In genomic region chr2:99184811-99185210, GRCh38 we compare ENCODE assay signal across 25 cellular contexts.
"Had no signal": no experiment of that assay in that cellular context is flagged by ENCODE, and none has a peak within 500 bp of the region (broad histone marks: within the 10 kb centered on the region; RNA-seq: fewer than 3 reads in every experiment).

No MANE protein-coding gene starts in this region.

- H3K27me3 ChIP-seq: cardiac muscle cell had no signal

- H3K27ac Mint-ChIP-seq: activated CD4-positive, alpha-beta T cell treated with anti-CD3 and anti-CD28 coated beads, Interleukin-2, amount 10 ng/mL, durations not matched to agents 24 days and 14 days; activated CD8-positive, alpha-beta T cell treated with anti-CD3 and anti-CD28 coated beads for 36 hours; activated naive CD8-positive, alpha-beta T cell treated with anti-CD3 and anti-CD28 coated beads for 36 hours; activated T-cell treated with anti-CD3 and anti-CD28 coated beads, Interleukin-2, amount 50 U/mL, for 72 hours; activated T-helper 17 cell treated with anti-CD3 and anti-CD28 coated beads, Interleukin-2, amount 50 U/mL, for 72 hours had no signal

- H3K4me3 ChIP-seq: cardiac muscle cell had no signal

- ATAC-seq: activated CD8-positive, alpha-beta T cell treated with anti-CD3 and anti-CD28 coated beads for 36 hours; activated T-cell treated with anti-CD3 and anti-CD28 coated beads, Interleukin-2, amount 50 U/mL, for 72 hours; activated T-helper 17 cell treated with anti-CD3 and anti-CD28 coated beads, Interleukin-2, amount 50 U/mL, for 72 hours had no signal

- H3K27ac ChIP-seq: cardiac muscle cell had no signal

- H3K4me3 Mint-ChIP-seq: activated CD4-positive, alpha-beta T cell treated with anti-CD3 and anti-CD28 coated beads, Interleukin-2, amount 10 ng/mL, durations not matched to agents 24 days and 14 days; activated CD8-positive, alpha-beta T cell treated with anti-CD3 and anti-CD28 coated beads for 36 hours; activated naive CD8-positive, alpha-beta T cell treated with anti-CD3 and anti-CD28 coated beads for 36 hours; activated T-cell treated with anti-CD3 and anti-CD28 coated beads, Interleukin-2, amount 50 U/mL, for 72 hours; activated T-helper 17 cell treated with anti-CD3 and anti-CD28 coated beads, Interleukin-2, amount 50 U/mL, for 72 hours had no signal

- H3K9me3 Mint-ChIP-seq: activated CD4-positive, alpha-beta T cell treated with anti-CD3 and anti-CD28 coated beads, Interleukin-2, amount 10 ng/mL, durations not matched to agents 24 days and 14 days; activated CD8-positive, alpha-beta T cell treated with anti-CD3 and anti-CD28 coated beads for 36 hours; activated naive CD8-positive, alpha-beta T cell treated with anti-CD3 and anti-CD28 coated beads for 36 hours; activated T-cell treated with anti-CD3 and anti-CD28 coated beads, Interleukin-2, amount 50 U/mL, for 72 hours; activated T-helper 17 cell treated with anti-CD3 and anti-CD28 coated beads, Interleukin-2, amount 50 U/mL, for 72 hours had no signal

- DNase-seq: activated CD4-positive, alpha-beta T cell treated with anti-CD3 and anti-CD28 coated beads, Interleukin-2, amount 10 ng/mL, durations not matched to agents 24 days and 14 days; activated CD4-positive, alpha-beta T cell treated with anti-CD3 and anti-CD28 coated beads, Interleukin-2, amount 50 U/mL, for 4 hours; activated CD8-positive, alpha-beta T cell treated with anti-CD3 and anti-CD28 coated beads for 36 hours; activated effector memory CD4-positive, alpha-beta T cell treated with anti-CD3 and anti-CD28 coated beads, Interleukin-2, amount 50 U/mL, for 16 hours; activated naive CD4-positive, alpha-beta T cell; activated naive CD4-positive, alpha-beta T cell treated with anti-CD3 and anti-CD28 coated beads, Interleukin-2, amount 50 U/mL, for 16 hours; activated naive CD8-positive, alpha-beta T cell treated with anti-CD3 and anti-CD28 coated beads for 36 hours; activated T-cell treated with anti-CD3 and anti-CD28 coated beads, Interleukin-2, amount 50 U/mL, for 1 hour; activated T-cell treated with anti-CD3 and anti-CD28 coated beads, Interleukin-2, amount 50 U/mL, for 72 hours; amniotic stem cell; aorta; Karpas-422; KBM-7; NCI-H1105; NCI-H1417 treated with DMSO at 0.1 percent for 48 hours; NCI-H1694 treated with DMSO at 0.1 percent for 48 hours; NCI-H2029; NCI-H226; NCI-H446 treated with DMSO at 0.1 percent for 48 hours; NCI-H524; Right ventricle myocardium superior; SW 1271; T-helper 1 cell had no signal

- H3K27me3 Mint-ChIP-seq: activated CD4-positive, alpha-beta T cell treated with anti-CD3 and anti-CD28 coated beads, Interleukin-2, amount 10 ng/mL, durations not matched to agents 24 days and 14 days; activated CD8-positive, alpha-beta T cell treated with anti-CD3 and anti-CD28 coated beads for 36 hours; activated naive CD8-positive, alpha-beta T cell treated with anti-CD3 and anti-CD28 coated beads for 36 hours; activated T-helper 17 cell treated with anti-CD3 and anti-CD28 coated beads, Interleukin-2, amount 50 U/mL, for 72 hours had no signal
